8 cellular contexts compared by ENCODE assay signal in genomic region chr2:205681836-205682238, GRCh38. TPM values are rescaled to one million over a fixed set of nuclear protein-coding genes. Genes with fewer than 3 reads are reported as not detected.
DNase-seq lines count a peak whose midpoint lies in the region; ATAC-seq lines count a peak whose summit lies in the region.

No MANE protein-coding gene starts in this region.

- no peaks in the 10 kb centered on the region for H3K9me3 Mint-ChIP-seq in activated T-helper 2 cell treated with anti-CD3 and anti-CD28 coated beads, Interferon-gamma antibody, Interleukin-2, Interleukin-4, amounts not matched to agents 10 μg/mL and 5 μg/mL and 100 μg/mL, durations not matched to agents 14 hours and 24 hours and 36 hours
- no peaks in the 10 kb centered on the region for H3K9me3 Mint-ChIP-seq in stimulated activated naive B cell treated with anti-CD40 and anti-IgM and Interleukin-4, amounts not matched to agents 10 μg/mL and 1 μg/mL and 100 μg/mL, for 72 hours

- H3K4me3 Mint-ChIP-seq in activated T-helper 2 cell treated with anti-CD3 and anti-CD28 coated beads, Interferon-gamma antibody, Interleukin-2, Interleukin-4, amounts not matched to agents 10 μg/mL and 5 μg/mL and 100 μg/mL, durations not matched to agents 14 hours and 24 hours and 36 hours (ENCODE audit: low read depth) = peak overlapping the region; percentile 79
- peak overlapping the region; percentile 91 to 92 for H3K4me3 Mint-ChIP-seq in stimulated activated naive B cell treated with anti-CD40 and anti-IgM and Interleukin-4, amounts not matched to agents 10 μg/mL and 1 μg/mL and 100 μg/mL, for 72 hours

- intact Hi-C loops in activated T-helper 2 cell treated with anti-CD3 and anti-CD28 coated beads, Interferon-gamma antibody, Interleukin-2, Interleukin-4, amounts not matched to agents 10 μg/mL and 5 μg/mL and 100 μg/mL, durations not matched to agents 14 hours and 24 hours and 36 hours (cut with micrococcal nuclease) = loop anchor here (1.0 to 10.0 kb wide), 13 partner anchors 31 to 1577 kb away; no protein-coding TSS in a partner anchor

- ATAC-seq in HG03175 (IDR thresholded peaks at IDR 0.05; ENCODE audit: unreplicated experiment) (peak; percentile 42), HG02870 (IDR thresholded peaks at IDR 0.05; ENCODE audit: unreplicated experiment) (no peak)
- ATAC-seq in stimulated activated naive B cell treated with anti-CD40 and anti-IgM and Interleukin-4, amounts not matched to agents 10 μg/mL and 1 μg/mL and 100 μg/mL, for 72 hours (replicated peaks) = peak; percentile 31 to 35

- peaks cover 31% of the 10 kb centered on the region for H3K27me3 Mint-ChIP-seq in activated T-helper 2 cell treated with anti-CD3 and anti-CD28 coated beads, Interferon-gamma antibody, Interleukin-2, Interleukin-4, amounts not matched to agents 10 μg/mL and 5 μg/mL and 100 μg/mL, durations not matched to agents 14 hours and 24 hours and 36 hours (ENCODE audit: low read depth)
- peaks cover 9 to 35% of the 10 kb centered on the region in 2 donors for H3K27me3 Mint-ChIP-seq in stimulated activated naive B cell treated with anti-CD40 and anti-IgM and Interleukin-4, amounts not matched to agents 10 μg/mL and 1 μg/mL and 100 μg/mL, for 72 hours

- peak; percentile 22 for DNase-seq in activated naive CD4-positive, alpha-beta T cell treated with anti-CD3 and anti-CD28 coated beads, Interleukin-2, amount 50 U/mL, for 16 hours
- DNase-seq in activated naive CD4-positive, alpha-beta T cell treated with Interleukin-2 at 50 U/mL for 16 hours = no peak
- DNase-seq in activated T-helper 2 cell treated with anti-CD3 and anti-CD28 coated beads, Interferon-gamma antibody, Interleukin-2, Interleukin-4, amounts not matched to agents 10 μg/mL and 5 μg/mL and 100 μg/mL, durations not matched to agents 14 hours and 24 hours and 36 hours (ENCODE audit: low spot score) = no peak
- DNase-seq in stimulated activated naive B cell treated with anti-CD40 and anti-IgM and Interleukin-4, amounts not matched to agents 10 μg/mL and 1 μg/mL and 100 μg/mL, for 72 hours = no peak
- no peak for DNase-seq in stimulated activated CD4-positive, alpha-beta T cell treated with anti-CD3 and anti-CD28 coated beads, Interleukin-2, amount 100 ng/mL, for 48 hours

- peaks cover 47% of the 10 kb centered on the region for H3K4me1 Mint-ChIP-seq in activated T-helper 2 cell treated with anti-CD3 and anti-CD28 coated beads, Interferon-gamma antibody, Interleukin-2, Interleukin-4, amounts not matched to agents 10 μg/mL and 5 μg/mL and 100 μg/mL, durations not matched to agents 14 hours and 24 hours and 36 hours (ENCODE audit: low read depth)
- H3K4me1 Mint-ChIP-seq in stimulated activated naive B cell treated with anti-CD40 and anti-IgM and Interleukin-4, amounts not matched to agents 10 μg/mL and 1 μg/mL and 100 μg/mL, for 72 hours = peaks cover 36 to 72% of the 10 kb centered on the region in 2 donors

- peak overlapping the region; percentile 64 for H3K4me3 ChIP-seq in iPS-11a (ENCODE audit: low read depth, low read length)

- H3K36me3 Mint-ChIP-seq in activated T-helper 2 cell treated with anti-CD3 and anti-CD28 coated beads, Interferon-gamma antibody, Interleukin-2, Interleukin-4, amounts not matched to agents 10 μg/mL and 5 μg/mL and 100 μg/mL, durations not matched to agents 14 hours and 24 hours and 36 hours (ENCODE audit: low read depth) = peaks cover 27% of the 10 kb centered on the region
- H3K36me3 Mint-ChIP-seq in stimulated activated naive B cell treated with anti-CD40 and anti-IgM and Interleukin-4, amounts not matched to agents 10 μg/mL and 1 μg/mL and 100 μg/mL, for 72 hours = no peaks in the 10 kb centered on the region

- peak overlapping the region; percentile 73 for H3K27ac Mint-ChIP-seq in activated T-helper 2 cell treated with anti-CD3 and anti-CD28 coated beads, Interferon-gamma antibody, Interleukin-2, Interleukin-4, amounts not matched to agents 10 μg/mL and 5 μg/mL and 100 μg/mL, durations not matched to agents 14 hours and 24 hours and 36 hours
- H3K27ac Mint-ChIP-seq in stimulated activated naive B cell treated with anti-CD40 and anti-IgM and Interleukin-4, amounts not matched to agents 10 μg/mL and 1 μg/mL and 100 μg/mL, for 72 hours = peak overlapping the region; percentile 84

RNA-seq across cellular contexts. Expression of gene NRP2, which starts 0.5 kb away (rescaled TPM):
- total RNA-seq in activated T-helper 2 cell treated with anti-CD3 and anti-CD28 coated beads, Interferon-gamma antibody, Interleukin-2, Interleukin-4, amounts not matched to agents 10 μg/mL and 5 μg/mL and 100 μg/mL, durations not matched to agents 14 hours and 24 hours and 36 hours = 59.9 and 61.7 TPM in 2 replicates
